Comparison of ENCODE assay signal across 24 cellular contexts in genomic region chr10:24886281-24886680, GRCh38.
DNase-seq lines count a peak whose midpoint lies in the region; ATAC-seq and TF ChIP-seq lines count a peak whose summit lies in the region.
"Had no signal": no experiment of that assay in that cellular context is flagged by ENCODE, and none has a peak within 500 bp of the region (broad histone marks: within the 10 kb centered on the region; RNA-seq: fewer than 3 reads in every experiment).

No MANE protein-coding gene starts in this region.

- H3K4me3 ChIP-seq in CD8-positive, alpha-beta T cell (ENCODE audit: low read depth, low read length): no peak overlapping the region
- H3K4me3 ChIP-seq in DND-41 (ENCODE audit: low read depth in 1 of 2, low read length in 2 of 2): no peak overlapping the region
- H3K4me3 ChIP-seq: breast epithelium, esophagus muscularis mucosa, GM12878, neural progenitor cell, Peyer's patch, sigmoid colon, thyroid gland had no signal

- H3K27me3 ChIP-seq in CD8-positive, alpha-beta T cell (ENCODE audit: insufficient read depth, low read length): no peaks in the 10 kb centered on the region
- no peaks in the 10 kb centered on the region for H3K27me3 ChIP-seq in DND-41 (ENCODE audit: insufficient read depth, low read length, poor library complexity)
- H3K27me3 ChIP-seq: breast epithelium, esophagus muscularis mucosa, neural progenitor cell, Peyer's patch, sigmoid colon, thyroid gland had no signal

- peak overlapping the region; percentile 86 for H3K27ac Mint-ChIP-seq in CD8-positive, alpha-beta T cell
- H3K27ac Mint-ChIP-seq in T-helper 17 cell: peak overlapping the region; percentile 87
- peak overlapping the region; percentile 91 to 94 for H3K27ac Mint-ChIP-seq in natural killer cell
- H3K27ac Mint-ChIP-seq: neural progenitor cell; stimulated activated naive CD8-positive, alpha-beta T cell treated with anti-CD3 and anti-CD28 coated beads, Interleukin-15, Interleukin-2, amounts not matched to agents 100 ng/mL and 50 ng/mL, for 24 hours had no signal

- H3K4me1 ChIP-seq in CD8-positive, alpha-beta T cell (ENCODE audit: insufficient read depth, low read length): peaks cover 70% of the 10 kb centered on the region
- H3K4me1 ChIP-seq in DND-41 (ENCODE audit: insufficient read depth, low read length): peaks cover 31% of the 10 kb centered on the region
- H3K4me1 ChIP-seq: breast epithelium, esophagus muscularis mucosa, thyroid gland had no signal

- POLR2A ChIA-PET in CD8-positive, alpha-beta T cell (lab: Charles Lee): interaction anchor here (0.5 kb wide), 1 partner anchor 163 kb away, joined by 3 read pairs; no protein-coding TSS in a partner anchor

- H3K36me3 ChIP-seq in CD8-positive, alpha-beta T cell (ENCODE audit: insufficient read depth, low read length): no peaks in the 10 kb centered on the region
- no peaks in the 10 kb centered on the region for H3K36me3 ChIP-seq in DND-41 (ENCODE audit: insufficient read depth, low read length)
- H3K36me3 ChIP-seq: breast epithelium, esophagus muscularis mucosa, neural progenitor cell, Peyer's patch, sigmoid colon, thyroid gland had no signal

- H3K79me2 ChIP-seq in DND-41 (ENCODE audit: insufficient read depth, low read length): no peaks in the 10 kb centered on the region

- H3K4me1 Mint-ChIP-seq in CD8-positive, alpha-beta T cell (ENCODE audit: low read depth): peaks cover 86% of the 10 kb centered on the region
- H3K4me1 Mint-ChIP-seq in T-helper 17 cell: peaks cover 36% of the 10 kb centered on the region
- peaks cover 68 to 69% of the 10 kb centered on the region in 2 donors for H3K4me1 Mint-ChIP-seq in natural killer cell

- in situ Hi-C loops in ACHN (cut with HindIII; ENCODE audit: low pct_ligation_motif_present, low pct_unique_long_range_greater_than_20kb, low sequenced_read_pairs): no loop called here

- peaks cover 2% of the 10 kb centered on the region for H3K9me3 Mint-ChIP-seq in CD8-positive, alpha-beta T cell
- H3K9me3 Mint-ChIP-seq in natural killer cell: peaks cover 0 to 4% of the 10 kb centered on the region in 2 donors
- H3K9me3 Mint-ChIP-seq: neural progenitor cell had no signal

- H3K27me3 Mint-ChIP-seq in CD8-positive, alpha-beta T cell (ENCODE audit: low read depth): no peaks in the 10 kb centered on the region
- H3K27me3 Mint-ChIP-seq in T-helper 17 cell (no peaks in the 10 kb centered on the region), natural killer cell (ENCODE audit: low read depth in 2 of 2) (no peaks in the 10 kb centered on the region)
- H3K27me3 Mint-ChIP-seq: stimulated activated naive CD8-positive, alpha-beta T cell treated with anti-CD3 and anti-CD28 coated beads, Interleukin-15, Interleukin-2, amounts not matched to agents 100 ng/mL and 50 ng/mL, for 24 hours had no signal

- intact Hi-C loops in CD8-positive, alpha-beta T cell (cut with DNase I, micrococcal nuclease): loop anchor here (2.0 to 10.0 kb wide), 4 partner anchors 15 to 261 kb away; partner anchors contain the start of genes PRTFDC1 (in 2 of the 2), ENKUR (in 1 of the 2) and THNSL1 (in 1 of the 2)
- intact Hi-C loops in natural killer cell (cut with micrococcal nuclease): loop anchor here (5.0 kb wide), 1 partner anchor 164 kb away; the partner anchor contains the start of gene ARHGAP21

- H2AFZ ChIP-seq in DND-41 (ENCODE audit: low read depth, low read length): no peak overlapping the region
- H2AFZ ChIP-seq: neural progenitor cell had no signal

- H4K20me1 ChIP-seq in DND-41 (ENCODE audit: insufficient read depth, low read length): no peaks in the 10 kb centered on the region

- no peak for ATAC-seq in CD8-positive, alpha-beta T cell
- ATAC-seq in DND-41 (ENCODE audit: insufficient read depth, low read depth) (no peak), T-helper 17 cell (no peak), natural killer cell (no peak)
- ATAC-seq: GM12878 had no signal

- no peak for TF ChIP-seq CTCF in CD8-positive, alpha-beta T cell (IDR thresholded peaks at IDR 0.05)
- TF ChIP-seq CTCF in DND-41 (IDR thresholded peaks at IDR 0.05; ENCODE audit: borderline replicate concordance, extremely low read depth, low read length, poor library complexity, severe bottlenecking) (no peak), natural killer cell (IDR thresholded peaks at IDR 0.05) (no peak)

- no peak overlapping the region for H3K27ac ChIP-seq in CD8-positive, alpha-beta T cell (ENCODE audit: low read depth, low read length)
- H3K27ac ChIP-seq in DND-41 (ENCODE audit: low read length): peak overlapping the region; percentile 24; the same call in 1 of the 2 replicates
- H3K27ac ChIP-seq: breast epithelium, esophagus muscularis mucosa, neural progenitor cell, Peyer's patch, sigmoid colon, thyroid gland had no signal

- no peak for DNase-seq in CD8-positive, alpha-beta T cell
- DNase-seq in DND-41 (no peak), T-helper 17 cell (no peak), natural killer cell (no peak), ACHN (no peak), GM03348 (ENCODE audit: low spot score) (no peak), NCI-H128 (lab: John Stamatoyannopoulos, UW; ENCODE audit: unreplicated experiment) (no peak)
- DNase-seq: activated effector memory CD4-positive, alpha-beta T cell treated with Interleukin-2 at 50 U/mL for 16 hours; amygdala; DMS53; effector memory CD4-positive, alpha-beta T cell; foreskin melanocyte; hypothalamus; KBM-7; NCI-H1436 treated with DMSO at 0.1 percent for 48 hours; Peyer's patch; sigmoid colon; thyroid gland had no signal

- no peaks in the 10 kb centered on the region for H3K9me3 ChIP-seq in CD8-positive, alpha-beta T cell (ENCODE audit: low read length)
- no peaks in the 10 kb centered on the region for H3K9me3 ChIP-seq in DND-41 (ENCODE audit: insufficient read depth, low read length, severe bottlenecking)
- H3K9me3 ChIP-seq in T-helper 17 cell (ENCODE audit: control insufficient read depth, low read length, poor library complexity, severe bottlenecking): no peaks in the 10 kb centered on the region
- H3K9me3 ChIP-seq: breast epithelium, esophagus muscularis mucosa, Peyer's patch, sigmoid colon, thyroid gland had no signal

- H3K9ac ChIP-seq in DND-41 (ENCODE audit: low read depth, low read length): no peak overlapping the region
- H3K9ac ChIP-seq: neural progenitor cell had no signal

- CTCF ChIA-PET in CD8-positive, alpha-beta T cell (lab: Charles Lee): no interaction called here

- H3K4me3 Mint-ChIP-seq in CD8-positive, alpha-beta T cell: no peak overlapping the region
- H3K4me3 Mint-ChIP-seq in T-helper 17 cell (no peak overlapping the region), natural killer cell (no peak overlapping the region)
- H3K4me3 Mint-ChIP-seq: neural progenitor cell; stimulated activated naive CD8-positive, alpha-beta T cell treated with anti-CD3 and anti-CD28 coated beads, Interleukin-15, Interleukin-2, amounts not matched to agents 100 ng/mL and 50 ng/mL, for 24 hours; T-helper 2 cell treated with Interferon-gamma antibody and Interleukin-4, amounts not matched to agents 5 μg/mL and 100 μg/mL, for 36 hours had no signal

- H3K36me3 Mint-ChIP-seq in CD8-positive, alpha-beta T cell: peaks cover 7% of the 10 kb centered on the region
- H3K36me3 Mint-ChIP-seq in T-helper 17 cell (ENCODE audit: low read depth) (no peaks in the 10 kb centered on the region), natural killer cell (no peaks in the 10 kb centered on the region)
- H3K36me3 Mint-ChIP-seq: neural progenitor cell had no signal

- H3K4me2 ChIP-seq in DND-41 (ENCODE audit: insufficient read depth, low read length): no peak overlapping the region
- H3K4me2 ChIP-seq: neural progenitor cell had no signal
